Comparison of ENCODE assay signal across 1 cellular context in the genomic region with DNA sequence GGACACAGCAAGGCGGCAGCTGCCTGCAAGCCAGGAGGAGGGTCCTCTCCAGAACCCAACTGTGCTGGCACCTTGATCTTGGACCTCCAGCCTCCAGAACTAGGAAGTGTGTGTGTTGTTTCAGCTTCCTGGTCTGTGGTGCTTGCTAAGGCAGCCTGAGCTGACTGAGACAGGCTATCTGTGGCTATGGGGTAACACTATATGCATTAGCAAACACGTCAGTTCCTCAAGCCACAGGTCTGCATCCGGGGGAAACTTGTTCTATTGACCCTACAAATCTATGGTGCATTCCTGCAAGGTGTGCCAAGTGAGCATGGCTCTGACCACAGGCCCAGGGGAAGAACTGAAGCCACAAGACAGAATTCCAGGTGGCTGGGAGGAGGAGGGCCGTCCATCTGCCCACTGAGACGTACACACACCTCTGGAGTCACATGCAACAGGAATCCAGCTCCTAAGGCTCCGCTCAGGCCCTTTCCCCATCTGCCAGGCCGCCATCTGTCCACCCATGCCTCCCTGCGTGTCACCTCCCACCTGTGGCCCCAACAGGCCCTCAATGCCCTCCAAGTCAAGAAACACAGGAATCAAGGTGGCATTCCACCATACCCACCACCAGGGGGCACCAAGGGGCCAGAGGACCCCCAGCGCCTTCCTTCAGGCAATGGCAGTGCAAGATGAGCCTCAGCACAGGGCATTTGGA.
TF ChIP-seq lines count a peak whose summit lies in the region.

No MANE protein-coding gene starts in this region.

TF ChIP-seq in SK-N-SH treated with all-trans-retinoic acid at 6 μM for 48 hours, 23 proteins besides CTCF, POLR2A, EP300 and RAD21 (continued from another document):
- TF ChIP-seq CSRNP3 (CRISPR knock-in tag; IDR thresholded peaks at IDR 0.05): no peak
- TF ChIP-seq ARNTL (CRISPR knock-in tag; IDR thresholded peaks at IDR 0.05; ENCODE audit: borderline replicate concordance, low read depth): no peak
- TF ChIP-seq, protein P1, sequence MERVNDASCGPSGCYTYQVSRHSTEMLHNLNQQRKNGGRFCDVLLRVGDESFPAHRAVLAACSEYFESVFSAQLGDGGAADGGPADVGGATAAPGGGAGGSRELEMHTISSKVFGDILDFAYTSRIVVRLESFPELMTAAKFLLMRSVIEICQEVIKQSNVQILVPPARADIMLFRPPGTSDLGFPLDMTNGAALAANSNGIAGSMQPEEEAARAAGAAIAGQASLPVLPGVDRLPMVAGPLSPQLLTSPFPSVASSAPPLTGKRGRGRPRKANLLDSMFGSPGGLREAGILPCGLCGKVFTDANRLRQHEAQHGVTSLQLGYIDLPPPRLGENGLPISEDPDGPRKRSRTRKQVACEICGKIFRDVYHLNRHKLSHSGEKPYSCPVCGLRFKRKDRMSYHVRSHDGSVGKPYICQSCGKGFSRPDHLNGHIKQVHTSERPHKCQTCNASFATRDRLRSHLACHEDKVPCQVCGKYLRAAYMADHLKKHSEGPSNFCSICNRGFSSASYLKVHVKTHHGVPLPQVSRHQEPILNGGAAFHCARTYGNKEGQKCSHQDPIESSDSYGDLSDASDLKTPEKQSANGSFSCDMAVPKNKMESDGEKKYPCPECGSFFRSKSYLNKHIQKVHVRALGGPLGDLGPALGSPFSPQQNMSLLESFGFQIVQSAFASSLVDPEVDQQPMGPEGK (CRISPR knock-in tag; IDR thresholded peaks at IDR 0.05; ENCODE audit: borderline replicate concordance): no peak
- no peak for TF ChIP-seq ZNF70 (CRISPR knock-in tag; IDR thresholded peaks at IDR 0.05)
